Comparison of ENCODE assay signal across 14 cellular contexts in the genomic region with DNA sequence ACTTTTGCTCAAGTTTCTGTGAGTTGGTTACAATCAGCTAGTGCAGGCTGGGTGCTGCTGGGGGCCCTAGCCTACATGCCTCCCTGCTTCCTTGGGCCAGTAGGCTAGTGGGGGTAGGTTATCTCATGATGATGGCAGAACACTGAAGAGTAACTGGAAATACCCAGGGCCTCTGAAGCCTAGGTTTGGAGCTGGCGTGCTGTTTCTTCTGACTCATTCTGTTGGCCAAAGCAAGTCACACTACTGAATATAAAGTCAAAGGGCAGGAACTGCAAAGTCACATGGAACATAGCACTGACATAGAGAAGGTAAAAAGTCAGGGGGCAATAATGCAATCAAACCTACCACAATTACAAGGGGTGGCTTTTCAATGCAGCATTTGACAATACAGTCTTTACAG. TPM values are rescaled to one million over a fixed set of nuclear protein-coding genes. Genes with fewer than 3 reads are reported as not detected.
DNase-seq lines count a peak whose midpoint lies in the region; ATAC-seq and TF ChIP-seq lines count a peak whose summit lies in the region.
"Had no signal": no experiment of that assay in that cellular context is flagged by ENCODE, and none has a peak within 500 bp of the region (broad histone marks: within the 10 kb centered on the region; RNA-seq: fewer than 3 reads in every experiment).

No MANE protein-coding gene starts in this region.

- no peak for TF ChIP-seq POLR2A in thyroid gland (IDR thresholded peaks at IDR 0.05)

- H3K9me3 Mint-ChIP-seq in activated naive CD8-positive, alpha-beta T cell (ENCODE audit: low read depth) = no peaks in the 10 kb centered on the region

- H3K4me1 ChIP-seq in thyroid gland = peaks cover 0 to 2% of the 10 kb centered on the region in 2 donors
- H3K4me1 ChIP-seq: HAP-1 had no signal

- no peak overlapping the region for H3K4me3 ChIP-seq in thyroid gland (replicated peaks in 1 of 3)
- H3K4me3 ChIP-seq: HAP-1 had no signal

- H3K4me3 Mint-ChIP-seq in activated naive CD8-positive, alpha-beta T cell = peak overlapping the region; percentile 23

- peak overlapping the region; percentile 87 for H3K27ac Mint-ChIP-seq in activated naive CD8-positive, alpha-beta T cell

- no peaks in the 10 kb centered on the region for H3K27me3 Mint-ChIP-seq in activated naive CD8-positive, alpha-beta T cell

- ATAC-seq in HG03039 (IDR thresholded peaks at IDR 0.05; ENCODE audit: unreplicated experiment) = peak; percentile 70
- ATAC-seq in SK-N-SH treated with all-trans-retinoic acid at 6 μM for 48 hours = no peak

- peaks cover 35% of the 10 kb centered on the region for H3K36me3 Mint-ChIP-seq in activated naive CD8-positive, alpha-beta T cell

- H3K36me3 ChIP-seq in thyroid gland = no peaks in the 10 kb centered on the region
- H3K36me3 ChIP-seq: HAP-1 had no signal

- DNase-seq in activated CD8-positive, alpha-beta memory T cell treated with anti-CD3 and anti-CD28 coated beads for 24 hours = peak; percentile 64
- no peak for DNase-seq in activated CD8-positive, alpha-beta memory T cell treated with anti-CD3 and anti-CD28 coated beads, Interleukin-2, amount 50 U/mL, for 4 hours
- DNase-seq in stimulated activated CD8-positive, alpha-beta memory T cell treated with anti-CD3 and anti-CD28 coated beads, Interleukin-4, amount 100 ng/mL, for 48 hours = peak; percentile 46
- no peak for DNase-seq in thyroid gland
- no peak for DNase-seq in NCI-H1092 (lab: John Stamatoyannopoulos, UW)
- DNase-seq: amygdala, NCI-H1694, small intestine, T1000 had no signal

- intact Hi-C loops in thyroid gland (cut with DNase I) = no loop called here

- WGBS in thyroid gland, 2 donors = 85 to 92% methylated on average over 1 of the region's 1 CpG

- no peak overlapping the region for H3K27ac ChIP-seq in thyroid gland

- TF ChIP-seq CTCF in thyroid gland (IDR thresholded peaks at IDR 0.05) = no peak

- H3K9me3 ChIP-seq in thyroid gland = no peaks in the 10 kb centered on the region
- H3K9me3 ChIP-seq: HAP-1 had no signal

- H3K27me3 ChIP-seq in thyroid gland = no peaks in the 10 kb centered on the region

- H3K4me1 Mint-ChIP-seq in activated naive CD8-positive, alpha-beta T cell (ENCODE audit: low read depth) = peaks cover 96% of the 10 kb centered on the region

TF ChIP-seq in SK-N-SH treated with all-trans-retinoic acid at 6 μM for 48 hours, 23 proteins besides CTCF, POLR2A, EP300 and RAD21:
- TF ChIP-seq PPARA (CRISPR knock-in tag; IDR thresholded peaks at IDR 0.05; ENCODE audit: borderline replicate concordance) (no peak), CSDC2 (CRISPR knock-in tag; IDR thresholded peaks at IDR 0.05) (no peak), ARNTL (CRISPR knock-in tag; IDR thresholded peaks at IDR 0.05; ENCODE audit: borderline replicate concordance, low read depth) (no peak), ZNF8 (CRISPR knock-in tag; IDR thresholded peaks at IDR 0.05) (no peak), ZNF565 (CRISPR knock-in tag; conservative IDR thresholded peaks at IDR 0.05; ENCODE audit: low read depth) (no peak), BACH2 (CRISPR knock-in tag; IDR thresholded peaks at IDR 0.05; ENCODE audit: borderline replicate concordance) (no peak), ZFP30 (CRISPR knock-in tag; IDR thresholded peaks at IDR 0.05) (no peak), ESRRG (CRISPR knock-in tag; IDR thresholded peaks at IDR 0.05) (no peak), SNAI2 (CRISPR knock-in tag; IDR thresholded peaks at IDR 0.05) (no peak)
- TF ChIP-seq, protein P1, sequence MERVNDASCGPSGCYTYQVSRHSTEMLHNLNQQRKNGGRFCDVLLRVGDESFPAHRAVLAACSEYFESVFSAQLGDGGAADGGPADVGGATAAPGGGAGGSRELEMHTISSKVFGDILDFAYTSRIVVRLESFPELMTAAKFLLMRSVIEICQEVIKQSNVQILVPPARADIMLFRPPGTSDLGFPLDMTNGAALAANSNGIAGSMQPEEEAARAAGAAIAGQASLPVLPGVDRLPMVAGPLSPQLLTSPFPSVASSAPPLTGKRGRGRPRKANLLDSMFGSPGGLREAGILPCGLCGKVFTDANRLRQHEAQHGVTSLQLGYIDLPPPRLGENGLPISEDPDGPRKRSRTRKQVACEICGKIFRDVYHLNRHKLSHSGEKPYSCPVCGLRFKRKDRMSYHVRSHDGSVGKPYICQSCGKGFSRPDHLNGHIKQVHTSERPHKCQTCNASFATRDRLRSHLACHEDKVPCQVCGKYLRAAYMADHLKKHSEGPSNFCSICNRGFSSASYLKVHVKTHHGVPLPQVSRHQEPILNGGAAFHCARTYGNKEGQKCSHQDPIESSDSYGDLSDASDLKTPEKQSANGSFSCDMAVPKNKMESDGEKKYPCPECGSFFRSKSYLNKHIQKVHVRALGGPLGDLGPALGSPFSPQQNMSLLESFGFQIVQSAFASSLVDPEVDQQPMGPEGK (CRISPR knock-in tag; IDR thresholded peaks at IDR 0.05; ENCODE audit: borderline replicate concordance) = no peak
- TF ChIP-seq, protein P2, sequence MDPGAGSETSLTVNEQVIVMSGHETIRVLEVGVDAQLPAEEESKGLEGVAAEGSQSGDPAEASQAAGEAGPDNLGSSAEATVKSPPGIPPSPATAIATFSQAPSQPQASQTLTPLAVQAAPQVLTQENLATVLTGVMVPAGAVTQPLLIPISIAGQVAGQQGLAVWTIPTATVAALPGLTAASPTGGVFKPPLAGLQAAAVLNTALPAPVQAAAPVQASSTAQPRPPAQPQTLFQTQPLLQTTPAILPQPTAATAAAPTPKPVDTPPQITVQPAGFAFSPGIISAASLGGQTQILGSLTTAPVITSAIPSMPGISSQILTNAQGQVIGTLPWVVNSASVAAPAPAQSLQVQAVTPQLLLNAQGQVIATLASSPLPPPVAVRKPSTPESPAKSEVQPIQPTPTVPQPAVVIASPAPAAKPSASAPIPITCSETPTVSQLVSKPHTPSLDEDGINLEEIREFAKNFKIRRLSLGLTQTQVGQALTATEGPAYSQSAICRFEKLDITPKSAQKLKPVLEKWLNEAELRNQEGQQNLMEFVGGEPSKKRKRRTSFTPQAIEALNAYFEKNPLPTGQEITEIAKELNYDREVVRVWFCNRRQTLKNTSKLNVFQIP (CRISPR knock-in tag; IDR thresholded peaks at IDR 0.05; ENCODE audit: borderline replicate concordance, low read depth) = no peak

RNA-seq across cellular contexts. Expression of a gene that starts 34.5 kb away (rescaled TPM):
- 1 to 10 TPM in 2 of 4 donors, under 1 TPM in 2; 0.24 to 1.9 (median 0.89) TPM for total RNA-seq in thyroid gland
- total RNA-seq: A673 had no signal

Comparison
In these comparisons a context has a peak if more than half of its experiments do, and no peak if none do; other contexts are left out.
1. DNase-seq: peak in activated CD8-positive, alpha-beta memory T cell treated with anti-CD3 and anti-CD28 coated beads for 24 hours (single experiment) and stimulated activated CD8-positive, alpha-beta memory T cell treated with anti-CD3 and anti-CD28 coated beads, Interleukin-4, amount 100 ng/mL, for 48 hours (single experiment); none in activated CD8-positive, alpha-beta memory T cell treated with anti-CD3 and anti-CD28 coated beads, Interleukin-2, amount 50 U/mL, for 4 hours (single experiment), thyroid gland (0 of 2) and NCI-H1092 (single experiment).